In genomic region chr13:110305949-110306339, GRCh38 we compare ENCODE assay signal across 10 cellular contexts. TPM values are rescaled to one million over a fixed set of nuclear protein-coding genes. Genes with fewer than 3 reads are reported as not detected.
DNase-seq lines count a peak whose midpoint lies in the region; ATAC-seq and TF ChIP-seq lines count a peak whose summit lies in the region.
"Had no signal": no experiment of that assay in that cellular context is flagged by ENCODE, and none has a peak within 500 bp of the region (broad histone marks: within the 10 kb centered on the region; RNA-seq: fewer than 3 reads in every experiment).

No MANE protein-coding gene starts in this region.

- H3K36me3 Mint-ChIP-seq in stimulated activated effector memory CD8-positive, alpha-beta T cell treated with anti-CD3 and anti-CD28 coated beads, Interleukin-12 subunit alpha, Interleukin-12 subunit beta, amount 100 ng/mL, for 72 hours: no peaks in the 10 kb centered on the region

- no peaks in the 10 kb centered on the region for H3K79me2 ChIP-seq in MM.1S (ENCODE audit: low read length)

- H3K4me3 ChIP-seq in brain microvascular endothelial cell (ENCODE audit: low read depth, low read length): peak overlapping the region; percentile 98
- peak overlapping the region; percentile 87 for H3K4me3 ChIP-seq in skeletal muscle satellite cell (ENCODE audit: low read length)
- no peak overlapping the region for H3K4me3 ChIP-seq in MM.1S (ENCODE audit: low read length)

- H4K20me1 ChIP-seq in MM.1S (ENCODE audit: insufficient read depth, low read length): no peaks in the 10 kb centered on the region

- H3F3A ChIP-seq in MM.1S (ENCODE audit: insufficient read depth, low read length): no peaks in the 10 kb centered on the region

- in situ Hi-C loops in brain microvascular endothelial cell (cut with HindIII; ENCODE audit: low pct_ligation_motif_present, low sequenced_read_pairs): no loop called here

- H3K9me3 ChIP-seq in skeletal muscle satellite cell (replicated peaks; ENCODE audit: low read length): no peaks in the 10 kb centered on the region
- no peaks in the 10 kb centered on the region for H3K9me3 ChIP-seq in MM.1S (replicated peaks; ENCODE audit: insufficient read depth, low read length)

- H3K4me3 Mint-ChIP-seq in stimulated activated effector memory CD8-positive, alpha-beta T cell treated with anti-CD3 and anti-CD28 coated beads, Interleukin-12 subunit alpha, Interleukin-12 subunit beta, amount 100 ng/mL, for 72 hours: no peak overlapping the region

- H3K27me3 ChIP-seq in brain microvascular endothelial cell (replicated peaks) (no peaks in the 10 kb centered on the region), skeletal muscle satellite cell (ENCODE audit: control insufficient read depth, insufficient read depth, low read length) (no peaks in the 10 kb centered on the region), MM.1S (replicated peaks; ENCODE audit: insufficient read depth, low read length) (no peaks in the 10 kb centered on the region)

- H3K27ac ChIP-seq in brain microvascular endothelial cell (peak overlapping the region; percentile 78), MM.1S (ENCODE audit: low read length) (no peak overlapping the region)

- no peak overlapping the region for H3K27ac Mint-ChIP-seq in stimulated activated effector memory CD8-positive, alpha-beta T cell treated with anti-CD3 and anti-CD28 coated beads, Interleukin-12 subunit alpha, Interleukin-12 subunit beta, amount 100 ng/mL, for 72 hours

- H3K4me1 ChIP-seq in skeletal muscle satellite cell (ENCODE audit: control insufficient read depth, insufficient read depth, low read length): peaks cover 65% of the 10 kb centered on the region
- no peaks in the 10 kb centered on the region for H3K4me1 ChIP-seq in MM.1S (ENCODE audit: low read length)

- DNase-seq in HCEC 1CT: peak; percentile 36
- no peak for DNase-seq in brain microvascular endothelial cell
- DNase-seq in islet precursor cell: peak; percentile 37
- DNase-seq in inferior parietal cortex (ENCODE audit: extremely low spot score): no peak
- DNase-seq in MM.1S: no peak
- DNase-seq in stimulated activated effector memory CD8-positive, alpha-beta T cell treated with anti-CD3 and anti-CD28 coated beads, Interleukin-12 subunit alpha, Interleukin-12 subunit beta, amount 100 ng/mL, for 72 hours (ENCODE audit: low spot score in 2 of 2): no peak
- DNase-seq: activated CD4-positive, CD25-positive, alpha-beta regulatory T cell treated with anti-CD3 and anti-CD28 coated beads, Interleukin-2, amount 50 U/mL, for 72 hours; NCI-H2029 treated with DMSO at 0.1 percent for 48 hours had no signal

- H3K4me2 ChIP-seq in skeletal muscle satellite cell (ENCODE audit: low read length): peak overlapping the region; percentile 87
- no peak overlapping the region for H3K4me2 ChIP-seq in MM.1S (ENCODE audit: low read depth, low read length)

- peaks cover 6% of the 10 kb centered on the region for H3K4me1 Mint-ChIP-seq in stimulated activated effector memory CD8-positive, alpha-beta T cell treated with anti-CD3 and anti-CD28 coated beads, Interleukin-12 subunit alpha, Interleukin-12 subunit beta, amount 100 ng/mL, for 72 hours

- no peaks in the 10 kb centered on the region for H3K9me3 Mint-ChIP-seq in stimulated activated effector memory CD8-positive, alpha-beta T cell treated with anti-CD3 and anti-CD28 coated beads, Interleukin-12 subunit alpha, Interleukin-12 subunit beta, amount 100 ng/mL, for 72 hours

- no peak overlapping the region for H2AFZ ChIP-seq in MM.1S (ENCODE audit: low read length)

- TF ChIP-seq CTCF in brain microvascular endothelial cell (IDR thresholded peaks at IDR 0.05; ENCODE audit: low read depth, low read length, missing control alignments) (no peak), MM.1S (IDR thresholded peaks at IDR 0.05; ENCODE audit: low read length) (no peak)

- H3K36me3 ChIP-seq in brain microvascular endothelial cell (replicated peaks) (peaks cover 88% of the 10 kb centered on the region), skeletal muscle satellite cell (ENCODE audit: insufficient read depth, low read length) (peaks cover 11% of the 10 kb centered on the region), MM.1S (replicated peaks; ENCODE audit: insufficient read depth, low read length) (no peaks in the 10 kb centered on the region)

- no peak for ATAC-seq in HG02938 (IDR thresholded peaks at IDR 0.05; ENCODE audit: unreplicated experiment)
- ATAC-seq in stimulated activated effector memory CD8-positive, alpha-beta T cell treated with anti-CD3 and anti-CD28 coated beads, Interleukin-12 subunit alpha, Interleukin-12 subunit beta, amount 100 ng/mL, for 72 hours: no peak

- no peaks in the 10 kb centered on the region for H3K9me2 ChIP-seq in MM.1S (replicated peaks; ENCODE audit: insufficient read depth, low read length)

- H3K9ac ChIP-seq in skeletal muscle satellite cell (ENCODE audit: low read depth, low read length) (peak overlapping the region; percentile 88), MM.1S (ENCODE audit: low read length) (no peak overlapping the region)

RNA-seq across cellular contexts. Expression of gene COL4A1, which starts 1.0 kb away (rescaled TPM):
- total RNA-seq in skeletal muscle satellite cell (2012; rRNA removed): 112 and 149 TPM in 2 replicates

RNA-seq across cellular contexts. Expression of gene COL4A2, which starts 1.1 kb away (rescaled TPM):
- total RNA-seq in skeletal muscle satellite cell (2012; rRNA removed): 75.5 and 113 TPM in 2 replicates

Comparison
In these comparisons a context has a peak if more than half of its experiments do, and no peak if none do; other contexts are left out.
1. DNase-seq: peak in HCEC 1CT (single experiment) and islet precursor cell (single experiment); none in brain microvascular endothelial cell (single experiment), inferior parietal cortex (single experiment), MM.1S (single experiment) and stimulated activated effector memory CD8-positive, alpha-beta T cell treated with anti-CD3 and anti-CD28 coated beads, Interleukin-12 subunit alpha, Interleukin-12 subunit beta, amount 100 ng/mL, for 72 hours (0 of 2).